In the genomic region with DNA sequence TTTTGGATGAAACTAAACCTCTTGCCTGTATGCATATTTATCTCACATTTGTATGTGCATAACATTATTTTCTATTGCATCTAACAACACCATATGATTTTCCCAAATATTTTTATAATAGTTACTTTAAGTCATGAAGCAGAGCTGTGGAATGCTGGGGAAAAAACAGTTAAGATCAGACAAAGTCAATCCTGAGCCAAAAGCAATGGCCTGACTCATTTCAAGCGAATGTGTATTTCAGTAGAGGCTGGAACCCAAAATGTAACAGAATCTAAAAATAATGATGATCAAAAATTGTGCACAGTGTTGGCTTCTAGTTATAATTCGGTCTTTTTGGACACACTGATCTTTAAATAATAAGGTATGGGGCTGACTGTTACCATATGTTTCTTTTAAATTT, we compare ENCODE assay signal across 21 cellular contexts.
A peak's percentile ranks its signal among the peaks of the same experiment; 100 is the strongest.
DNase-seq lines count a peak whose midpoint lies in the region; ATAC-seq and TF ChIP-seq lines count a peak whose summit lies in the region.
"Had no signal": no experiment of that assay in that cellular context is flagged by ENCODE, and none has a peak within 500 bp of the region (broad histone marks: within the 10 kb centered on the region; RNA-seq: fewer than 3 reads in every experiment).

No MANE protein-coding gene starts in this region.

- H3K27ac ChIP-seq in IMR-90 (ENCODE audit: insufficient read depth, low read length) (peak overlapping the region; percentile 73; the same call in 1 of the 2 replicates), mammary epithelial cell (ENCODE audit: insufficient read depth, low read depth, low read length) (no peak overlapping the region), mesenchymal stem cell (ENCODE audit: low read length, poor library complexity, severe bottlenecking) (no peak overlapping the region)
- H3K27ac ChIP-seq: neutrophil, upper lobe of left lung had no signal

- POLR2A ChIA-PET in IMR-90 (lab: Charles Lee; ENCODE audit: unreplicated experiment), result interaction anchor here (0.6 kb wide), 2 partner anchors 18 to 27 kb away, joined by 3 read pairs; no protein-coding TSS in a partner anchor

- in situ Hi-C loops in IMR-90 (cut with MboI; ENCODE audit: low sequenced_read_pairs), result no loop called here
- in situ Hi-C loops in mammary epithelial cell (cut with MboI; ENCODE audit: low sequenced_read_pairs in 2 of 2), result no loop called here

- no peak overlapping the region for H3K4me3 Mint-ChIP-seq in activated naive CD8-positive, alpha-beta T cell treated with anti-CD3 and anti-CD28 coated beads for 36 hours
- H3K4me3 Mint-ChIP-seq: activated CD4-positive, alpha-beta memory T cell treated with anti-CD3 and anti-CD28 coated beads, Interleukin-2, amount 10 ng/mL, durations not matched to agents 7 days and 5 days; stimulated activated naive B cell treated with anti-CD40 and anti-IgM and Interleukin-4, amounts not matched to agents 10 μg/mL and 1 μg/mL and 100 μg/mL, for 72 hours had no signal

- peak overlapping the region; percentile 18; the same call in 1 of the 2 replicates for H3K23ac ChIP-seq in IMR-90 (ENCODE audit: low read depth, low read length)
- H3K23ac ChIP-seq in mesenchymal stem cell (ENCODE audit: low read length in 2 of 2), result no peak overlapping the region

- H2BK15ac ChIP-seq in IMR-90 (ENCODE audit: low read depth, low read length), result no peak overlapping the region
- no peak overlapping the region for H2BK15ac ChIP-seq in mesenchymal stem cell (ENCODE audit: low read depth, poor library complexity, severe bottlenecking)

- H2BK120ac ChIP-seq in IMR-90 (ENCODE audit: low read depth, low read length) (peak overlapping the region; percentile 7; the same call in 1 of the 2 replicates), mesenchymal stem cell (ENCODE audit: low read depth, low read length) (no peak overlapping the region)

- no peaks in the 10 kb centered on the region for H3K9me3 Mint-ChIP-seq in activated naive CD8-positive, alpha-beta T cell treated with anti-CD3 and anti-CD28 coated beads for 36 hours

- H3K4me3 ChIP-seq in AG10803 (ENCODE audit: low read length) (no peak overlapping the region), IMR-90 (ENCODE audit: insufficient read depth, low read depth, low read length) (no peak overlapping the region), mammary epithelial cell (replicated peaks in 1 of 3; ENCODE audit: insufficient read depth in 1 of 3, low read depth in 2 of 3, low read length in 3 of 3) (no peak overlapping the region), mesenchymal stem cell (ENCODE audit: insufficient read depth in 1 of 2, low read depth in 1 of 2, low read length in 2 of 2) (peak overlapping the region in 1 of 2 experiments; percentile 71)
- H3K4me3 ChIP-seq: K562, upper lobe of left lung had no signal

- DNase-seq in AG10803 (ENCODE audit: low read depth) (peak; percentile 68), IMR-90 (peak; percentile 94), mammary epithelial cell (peak; percentile 12), mesenchymal stem cell (peak; percentile 30), NCI-H526 (lab: John Stamatoyannopoulos, UW) (no peak)
- DNase-seq in activated naive CD8-positive, alpha-beta T cell treated with anti-CD3 and anti-CD28 coated beads for 36 hours, result no peak
- DNase-seq: activated CD4-positive, alpha-beta memory T cell treated with anti-CD3 and anti-CD28 coated beads, Interleukin-2, amount 10 ng/mL, durations not matched to agents 7 days and 5 days; BE2C; DMS 273 treated with DMSO at 0.1 percent for 48 hours; effector CD8-positive, alpha-beta T cell; glutamatergic neuron; islet precursor cell; midbrain; NCI-H1105; stimulated activated naive B cell treated with anti-CD40 and anti-IgM and Interleukin-4, amounts not matched to agents 10 μg/mL and 1 μg/mL and 100 μg/mL, for 72 hours; upper lobe of left lung had no signal

- H3K79me1 ChIP-seq in IMR-90 (ENCODE audit: low read depth in 1 of 2, low read length in 2 of 2) (no peaks in the 10 kb centered on the region), mesenchymal stem cell (replicated peaks; ENCODE audit: low read length, poor library complexity, severe bottlenecking) (no peaks in the 10 kb centered on the region)

- TF ChIP-seq RAD21 in IMR-90 (IDR thresholded peaks at IDR 0.05; ENCODE audit: low read length), result no peak

- no peaks in the 10 kb centered on the region for H3K4me1 Mint-ChIP-seq in activated naive CD8-positive, alpha-beta T cell treated with anti-CD3 and anti-CD28 coated beads for 36 hours
- H3K4me1 Mint-ChIP-seq: activated CD4-positive, alpha-beta memory T cell treated with anti-CD3 and anti-CD28 coated beads, Interleukin-2, amount 10 ng/mL, durations not matched to agents 7 days and 5 days; stimulated activated naive B cell treated with anti-CD40 and anti-IgM and Interleukin-4, amounts not matched to agents 10 μg/mL and 1 μg/mL and 100 μg/mL, for 72 hours had no signal

- H3K9ac ChIP-seq in IMR-90 (ENCODE audit: low read depth, low read length) (no peak overlapping the region), mammary epithelial cell (ENCODE audit: insufficient read depth, low read length) (no peak overlapping the region), mesenchymal stem cell (ENCODE audit: low read length) (peak overlapping the region; percentile 92)

- H3K4me2 ChIP-seq in IMR-90 (ENCODE audit: low read depth, low read length) (peak overlapping the region; percentile 77), mammary epithelial cell (ENCODE audit: insufficient read depth, low read depth, low read length) (no peak overlapping the region), mesenchymal stem cell (ENCODE audit: low read length, poor library complexity, severe bottlenecking) (no peak overlapping the region)

- ATAC-seq in IMR-90 (ENCODE audit: low read depth) (peak; percentile 81), GM19035 (IDR thresholded peaks at IDR 0.05; ENCODE audit: unreplicated experiment) (no peak), HG03097 (IDR thresholded peaks at IDR 0.05; ENCODE audit: low FRiP score, unreplicated experiment) (no peak)
- ATAC-seq: K562; stimulated activated naive B cell treated with anti-CD40 and anti-IgM and Interleukin-4, amounts not matched to agents 10 μg/mL and 1 μg/mL and 100 μg/mL, for 72 hours had no signal

- peak overlapping the region; percentile 95 for H2BK5ac ChIP-seq in IMR-90 (ENCODE audit: low read depth, low read length, poor library complexity, severe bottlenecking)
- no peak overlapping the region for H2BK5ac ChIP-seq in mesenchymal stem cell (ENCODE audit: low read depth, low read length, poor library complexity, severe bottlenecking)

- dilution Hi-C loops in IMR-90 (cut with HindIII; ENCODE audit: low sequenced_read_pairs, unreplicated experiment) (no loop called here), mammary epithelial cell (cut with HindIII; ENCODE audit: low sequenced_read_pairs) (no loop called here)

- H3K79me2 ChIP-seq in mammary epithelial cell (ENCODE audit: insufficient read depth, low read length), result no peaks in the 10 kb centered on the region

- WGBS in IMR-90 (ENCODE audit: extremely low coverage in 2 of 2, insufficient read length in 1 of 2), 2 experiments, result 0% methylated on average over 1 of the region's 2 CpGs; no CpG with 5 or more reads in 1 of the 2 experiments
- WGBS in mammary epithelial cell (ENCODE audit: low coverage, missing lambda C conversion rate), result 66% methylated on average over 2 of the region's 2 CpGs
- 83% methylated on average over 1 of the region's 2 CpGs for WGBS in mesenchymal stem cell

- H2AFZ ChIP-seq in IMR-90 (replicated peaks; ENCODE audit: low read length, poor library complexity), result no peak overlapping the region
- no peak overlapping the region for H2AFZ ChIP-seq in mammary epithelial cell (ENCODE audit: low read depth, low read length)
- H2AFZ ChIP-seq in mesenchymal stem cell (ENCODE audit: low read depth, low read length), result no peak overlapping the region

- H2AK5ac ChIP-seq in IMR-90 (ENCODE audit: low read depth, low read length) (no peak overlapping the region), mesenchymal stem cell (ENCODE audit: low read length, severe bottlenecking) (no peak overlapping the region)

- 0 out of 2 replicates have a peak overlapping the region, but pooled peaks have one; percentile 52 for H4K91ac ChIP-seq in IMR-90 (ENCODE audit: insufficient read depth, low read depth, low read length)
- H4K91ac ChIP-seq in mesenchymal stem cell (ENCODE audit: low read length), result no peak overlapping the region

- CTCF ChIA-PET in IMR-90 (lab: Yijun Ruan, JAX) (no interaction called here), mammary epithelial cell (lab: Charles Lee; ENCODE audit: low non-redundant PET) (no interaction called here)

- BruUV-seq in IMR-90 (replicated peaks; lab: Mats Ljungman, UMichigan) (no TSS peak), mammary epithelial cell (replicated peaks; lab: Mats Ljungman, UMichigan) (no TSS peak)

- TF ChIP-seq POLR2A in IMR-90 (IDR thresholded peaks at IDR 0.05; ENCODE audit: low read depth, low read length), result no peak

- H4K8ac ChIP-seq in IMR-90 (ENCODE audit: low read depth in 2 of 2, low read length in 2 of 2) (peak overlapping the region; percentile 46 to 97; a peak in 1 of 4 replicates), mesenchymal stem cell (ENCODE audit: low read length) (no peak overlapping the region)

- H3K56ac ChIP-seq in IMR-90 (ENCODE audit: extremely low read depth, insufficient read depth, low read length), result no peak overlapping the region; the same call in 1 of the 2 replicates

- H3K14ac ChIP-seq in IMR-90 (replicated peaks; ENCODE audit: low read depth, low read length) (no peak overlapping the region), mesenchymal stem cell (ENCODE audit: low read length in 2 of 2) (no peak overlapping the region)

- H3K4me1 ChIP-seq in IMR-90 (ENCODE audit: control insufficient read depth, insufficient read depth, low read length) (no peaks in the 10 kb centered on the region; the same call in none of the 2 replicates), mammary epithelial cell (ENCODE audit: insufficient read depth, low read length) (no peaks in the 10 kb centered on the region), mesenchymal stem cell (ENCODE audit: control insufficient read depth, insufficient read depth, low read depth, low read length) (peaks cover 1% of the 10 kb centered on the region)
- H3K4me1 ChIP-seq: BE2C, upper lobe of left lung had no signal

- H3K27ac Mint-ChIP-seq in activated naive CD8-positive, alpha-beta T cell treated with anti-CD3 and anti-CD28 coated beads for 36 hours, result no peak overlapping the region
- H3K27ac Mint-ChIP-seq: activated CD4-positive, alpha-beta memory T cell treated with anti-CD3 and anti-CD28 coated beads, Interleukin-2, amount 10 ng/mL, durations not matched to agents 7 days and 5 days; activated T-helper 2 cell treated with anti-CD3 and anti-CD28 coated beads, Interferon-gamma antibody, Interleukin-2, Interleukin-4, amounts not matched to agents 10 μg/mL and 5 μg/mL and 100 μg/mL, durations not matched to agents 14 hours and 24 hours and 36 hours; stimulated activated naive B cell treated with anti-CD40 and anti-IgM and Interleukin-4, amounts not matched to agents 10 μg/mL and 1 μg/mL and 100 μg/mL, for 72 hours had no signal

- H3K4ac ChIP-seq in IMR-90 (ENCODE audit: low read depth, low read length) (peak overlapping the region; percentile 3; the same call in 1 of the 2 replicates), mesenchymal stem cell (ENCODE audit: low read depth in 1 of 2, low read length in 2 of 2) (no peak overlapping the region)

- H2BK12ac ChIP-seq in mesenchymal stem cell (ENCODE audit: low read length in 2 of 2), result no peak overlapping the region

- H3K27me3 Mint-ChIP-seq in activated naive CD8-positive, alpha-beta T cell treated with anti-CD3 and anti-CD28 coated beads for 36 hours, result no peaks in the 10 kb centered on the region
- H3K27me3 Mint-ChIP-seq: activated CD4-positive, alpha-beta memory T cell treated with anti-CD3 and anti-CD28 coated beads, Interleukin-2, amount 10 ng/mL, durations not matched to agents 7 days and 5 days; stimulated activated naive B cell treated with anti-CD40 and anti-IgM and Interleukin-4, amounts not matched to agents 10 μg/mL and 1 μg/mL and 100 μg/mL, for 72 hours had no signal

- H3K36me3 ChIP-seq in IMR-90 (ENCODE audit: control insufficient read depth, insufficient read depth, low read length), result no peaks in the 10 kb centered on the region
- H3K36me3 ChIP-seq in mammary epithelial cell (ENCODE audit: insufficient read depth, low read length), result no peaks in the 10 kb centered on the region
- no peaks in the 10 kb centered on the region for H3K36me3 ChIP-seq in mesenchymal stem cell (ENCODE audit: control insufficient read depth in 1 of 2, insufficient read depth in 2 of 2, low read depth in 1 of 2, low read length in 2 of 2)
- H3K36me3 ChIP-seq: BE2C, neutrophil, upper lobe of left lung had no signal

- TF ChIP-seq CTCF in AG10803 (conservative IDR thresholded peaks at IDR 0.05; ENCODE audit: low read length), result no peak
- TF ChIP-seq CTCF in IMR-90 (conservative IDR thresholded peaks at IDR 0.05; ENCODE audit: low read depth, low read length), result no peak
- TF ChIP-seq CTCF in mammary epithelial cell (conservative IDR thresholded peaks at IDR 0.05 in 1 of 2, IDR thresholded peaks at IDR 0.05 in 1 of 2; ENCODE audit: extremely low read depth in 1 of 2, insufficient read depth in 1 of 2, low read depth in 1 of 2, low read length in 2 of 2), result no peak

- no peak overlapping the region for H2AK9ac ChIP-seq in IMR-90 (replicated peaks; ENCODE audit: low read depth, low read length, poor library complexity)

- no peaks in the 10 kb centered on the region for H3K9me1 ChIP-seq in IMR-90 (ENCODE audit: insufficient read depth, low read length)

- H4K5ac ChIP-seq in IMR-90 (ENCODE audit: low read depth, low read length), result no peak overlapping the region

- H3K9me3 ChIP-seq in IMR-90 (ENCODE audit: control insufficient read depth, insufficient read depth, low read length) (0 out of 2 replicates have a peak, but pooled peaks cover 2% of the 10 kb centered on the region), mammary epithelial cell (replicated peaks; ENCODE audit: insufficient read depth, low read length) (no peaks in the 10 kb centered on the region), mesenchymal stem cell (ENCODE audit: control insufficient read depth, low read length) (peaks cover 4% of the 10 kb centered on the region)
- H3K9me3 ChIP-seq: BE2C, neutrophil, upper lobe of left lung had no signal

- H3K18ac ChIP-seq in IMR-90 (ENCODE audit: low read depth, low read length), result peak overlapping the region; percentile 63
- H3K18ac ChIP-seq in mesenchymal stem cell (ENCODE audit: low read depth in 1 of 2, low read length in 2 of 2), result no peak overlapping the region

- no peaks in the 10 kb centered on the region for H3K36me3 Mint-ChIP-seq in activated naive CD8-positive, alpha-beta T cell treated with anti-CD3 and anti-CD28 coated beads for 36 hours
- H3K36me3 Mint-ChIP-seq: stimulated activated naive B cell treated with anti-CD40 and anti-IgM and Interleukin-4, amounts not matched to agents 10 μg/mL and 1 μg/mL and 100 μg/mL, for 72 hours had no signal

- H2BK20ac ChIP-seq in IMR-90 (ENCODE audit: low read depth, low read length), result peak overlapping the region; percentile 5; the same call in 1 of the 2 replicates

- H4K20me1 ChIP-seq in IMR-90 (ENCODE audit: insufficient read depth, low read length) (no peaks in the 10 kb centered on the region), mammary epithelial cell (ENCODE audit: insufficient read depth, low read length) (no peaks in the 10 kb centered on the region)

- H3K27me3 ChIP-seq in IMR-90 (ENCODE audit: control insufficient read depth, insufficient read depth, low read length), result no peaks in the 10 kb centered on the region
- no peaks in the 10 kb centered on the region for H3K27me3 ChIP-seq in mammary epithelial cell (ENCODE audit: insufficient read depth, low read length)
- no peaks in the 10 kb centered on the region for H3K27me3 ChIP-seq in mesenchymal stem cell (ENCODE audit: control insufficient read depth in 1 of 2, insufficient read depth in 1 of 2, low read length in 2 of 2)
- H3K27me3 ChIP-seq: BE2C, neutrophil, upper lobe of left lung had no signal

- intact Hi-C loops in IMR-90 (cut with micrococcal nuclease), result loop anchor here (2.0 kb wide), 1 partner anchor 41 kb away; no protein-coding TSS in a partner anchor
- intact Hi-C loops in mammary epithelial cell (cut with micrococcal nuclease), result no loop called here

Comparison
In these comparisons a context has a peak if more than half of its experiments do, and no peak if none do; other contexts are left out.
1. DNase-seq: peak in AG10803 (single experiment), IMR-90 (single experiment), mammary epithelial cell (single experiment) and mesenchymal stem cell (single experiment); none in activated naive CD8-positive, alpha-beta T cell treated with anti-CD3 and anti-CD28 coated beads for 36 hours (single experiment) and NCI-H526 (0 of 2).